In genomic region chr2:132542953-132543569, GRCh38 we compare ENCODE assay signal across 1 cellular context.
TF ChIP-seq lines count a peak whose summit lies in the region.

No MANE protein-coding gene starts in this region.

TF ChIP-seq in A549, 52 proteins besides CTCF, POLR2A, EP300 and RAD21 (continued from another document):
- TF ChIP-seq, protein P1, sequence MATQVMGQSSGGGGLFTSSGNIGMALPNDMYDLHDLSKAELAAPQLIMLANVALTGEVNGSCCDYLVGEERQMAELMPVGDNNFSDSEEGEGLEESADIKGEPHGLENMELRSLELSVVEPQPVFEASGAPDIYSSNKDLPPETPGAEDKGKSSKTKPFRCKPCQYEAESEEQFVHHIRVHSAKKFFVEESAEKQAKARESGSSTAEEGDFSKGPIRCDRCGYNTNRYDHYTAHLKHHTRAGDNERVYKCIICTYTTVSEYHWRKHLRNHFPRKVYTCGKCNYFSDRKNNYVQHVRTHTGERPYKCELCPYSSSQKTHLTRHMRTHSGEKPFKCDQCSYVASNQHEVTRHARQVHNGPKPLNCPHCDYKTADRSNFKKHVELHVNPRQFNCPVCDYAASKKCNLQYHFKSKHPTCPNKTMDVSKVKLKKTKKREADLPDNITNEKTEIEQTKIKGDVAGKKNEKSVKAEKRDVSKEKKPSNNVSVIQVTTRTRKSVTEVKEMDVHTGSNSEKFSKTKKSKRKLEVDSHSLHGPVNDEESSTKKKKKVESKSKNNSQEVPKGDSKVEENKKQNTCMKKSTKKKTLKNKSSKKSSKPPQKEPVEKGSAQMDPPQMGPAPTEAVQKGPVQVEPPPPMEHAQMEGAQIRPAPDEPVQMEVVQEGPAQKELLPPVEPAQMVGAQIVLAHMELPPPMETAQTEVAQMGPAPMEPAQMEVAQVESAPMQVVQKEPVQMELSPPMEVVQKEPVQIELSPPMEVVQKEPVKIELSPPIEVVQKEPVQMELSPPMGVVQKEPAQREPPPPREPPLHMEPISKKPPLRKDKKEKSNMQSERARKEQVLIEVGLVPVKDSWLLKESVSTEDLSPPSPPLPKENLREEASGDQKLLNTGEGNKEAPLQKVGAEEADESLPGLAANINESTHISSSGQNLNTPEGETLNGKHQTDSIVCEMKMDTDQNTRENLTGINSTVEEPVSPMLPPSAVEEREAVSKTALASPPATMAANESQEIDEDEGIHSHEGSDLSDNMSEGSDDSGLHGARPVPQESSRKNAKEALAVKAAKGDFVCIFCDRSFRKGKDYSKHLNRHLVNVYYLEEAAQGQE (IDR thresholded peaks at IDR 0.05): no peak
